ENCODE assay signal across 8 cellular contexts in genomic region chr15:64460737-64461576, GRCh38.
DNase-seq lines count a peak whose midpoint lies in the region; ATAC-seq and TF ChIP-seq lines count a peak whose summit lies in the region.

No MANE protein-coding gene starts in this region.

- DNase-seq in AG20443 (ENCODE audit: low spot score) (peak; percentile 83), NCI-H1694 treated with DMSO at 0.1 percent for 48 hours (lab: John Stamatoyannopoulos, UW) (peak; percentile 49), choroid plexus epithelial cell (ENCODE audit: low read depth) (peak; percentile 86)
- DNase-seq in activated CD4-positive, CD25-positive, alpha-beta regulatory T cell treated with anti-CD3 and anti-CD28 coated beads, Interleukin-2, amount 50 U/mL, for 72 hours = peak; percentile 34
- DNase-seq in stimulated activated CD4-positive, alpha-beta T cell treated with anti-CD3 and anti-CD28 coated beads, Interleukin-1b, Interleukin-23, amount 100 ng/mL, for 48 hours = peak; percentile 31

- ATAC-seq in GM19324 (IDR thresholded peaks at IDR 0.05; ENCODE audit: low FRiP score, unreplicated experiment) (peak; percentile 14), GM18498 (IDR thresholded peaks at IDR 0.05; ENCODE audit: unreplicated experiment) (no peak)

- peak overlapping the region; percentile 71 for H3K4me3 ChIP-seq in choroid plexus epithelial cell (ENCODE audit: low read depth, low read length)

- peak; percentile 34 for TF ChIP-seq CTCF in choroid plexus epithelial cell (conservative IDR thresholded peaks at IDR 0.05; ENCODE audit: low read depth, low read length)

- H3K27me3 ChIP-seq in layer of hippocampus (ENCODE audit: control insufficient read depth, insufficient read depth, low read length) = no peaks in the 10 kb centered on the region

- peak overlapping the region; percentile 75 for H3K27ac ChIP-seq in layer of hippocampus (ENCODE audit: low read depth, low read length)

Comparison
In these comparisons a context has a peak if more than half of its experiments do, and no peak if none do; other contexts are left out.
1. DNase-seq: peak in every context shown above with its lines; median percentile 86 in choroid plexus epithelial cell; 83 in AG20443; 49 in NCI-H1694 treated with DMSO at 0.1 percent for 48 hours; 34 in activated CD4-positive, CD25-positive, alpha-beta regulatory T cell treated with anti-CD3 and anti-CD28 coated beads, Interleukin-2, amount 50 U/mL, for 72 hours; 31 in stimulated activated CD4-positive, alpha-beta T cell treated with anti-CD3 and anti-CD28 coated beads, Interleukin-1b, Interleukin-23, amount 100 ng/mL, for 48 hours.